ENCODE assay signal across 1 cellular context in genomic region chr2:3703741-3704355, GRCh38.
TF ChIP-seq lines count a peak whose summit lies in the region.

No MANE protein-coding gene starts in this region.

TF ChIP-seq in GM23338, 12 proteins besides CTCF, POLR2A, EP300 and RAD21 (continued from another document):
- TF ChIP-seq POLR2AphosphoS5 (IDR thresholded peaks at IDR 0.05; ENCODE audit: low read depth) (no peak), EZH2phosphoT487 (IDR thresholded peaks at IDR 0.05; ENCODE audit: unreplicated experiment) (no peak), EZH2 (IDR thresholded peaks at IDR 0.05; ENCODE audit: low read depth, unreplicated experiment) (no peak)
